29 cellular contexts compared by ENCODE assay signal in the genomic region with DNA sequence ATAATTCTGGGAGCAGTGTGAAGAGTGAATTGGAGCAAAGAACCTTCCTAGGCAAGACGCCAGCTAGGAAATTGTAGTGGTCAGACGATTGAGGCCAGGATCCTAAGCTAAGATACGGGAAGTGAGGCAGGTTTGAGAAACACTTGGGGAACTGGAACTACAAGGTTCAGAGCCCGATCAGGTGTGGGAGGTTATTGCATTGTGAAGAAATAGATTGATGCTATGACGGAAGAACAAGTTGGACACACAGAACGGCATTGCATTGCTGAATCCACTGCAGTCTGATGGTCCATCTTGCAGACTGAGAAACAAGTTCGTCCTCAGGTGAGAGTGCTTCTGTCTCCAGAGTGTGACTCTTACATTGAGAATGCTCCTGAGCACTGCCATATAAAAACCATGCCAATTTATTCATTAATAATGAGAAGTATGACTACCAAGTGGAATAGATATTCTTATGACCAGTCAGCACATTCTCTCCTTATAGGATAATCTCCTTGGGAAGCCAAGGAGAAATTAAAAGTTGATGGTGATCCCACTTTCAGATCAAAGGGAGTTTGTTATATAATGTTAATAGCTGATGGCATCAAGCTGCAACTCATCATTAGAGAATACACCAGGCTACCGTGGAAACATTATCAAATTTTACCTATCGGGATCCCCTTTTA. TPM values are rescaled to one million over a fixed set of nuclear protein-coding genes. Genes with fewer than 3 reads are reported as not detected.
DNase-seq lines count a peak whose midpoint lies in the region; ATAC-seq, FAIRE-seq and TF ChIP-seq lines count a peak whose summit lies in the region.
"Had no signal": no experiment of that assay in that cellular context is flagged by ENCODE, and none has a peak within 500 bp of the region (broad histone marks: within the 10 kb centered on the region; RNA-seq: fewer than 3 reads in every experiment).

No MANE protein-coding gene starts in this region.

- H3F3A ChIP-seq in PC-3 (ENCODE audit: low read length, unreplicated experiment): no peaks in the 10 kb centered on the region

- H3K4me3 ChIP-seq in A549 (no peak overlapping the region), PC-3 (ENCODE audit: low read length) (no peak overlapping the region), trophoblast cell (ENCODE audit: low read depth, low read length) (no peak overlapping the region)
- H3K4me3 ChIP-seq: GM12878, MG63, SK-N-MC had no signal

- CTCF ChIA-PET in A549 (lab: Yijun Ruan, JAX): interaction anchor here (1.0 kb wide), 1 partner anchor 31 kb away, joined by 4 read pairs; a partner anchor contains a TSS
- CTCF ChIA-PET in PC-3 (lab: Charles Lee): no interaction called here
- CTCF ChIA-PET in activated CD8-positive, alpha-beta T cell treated with anti-CD3 and anti-CD28 coated beads for 36 hours (lab: Charles Lee): no interaction called here

- no TSS peak for BruUV-seq in PC-3 (replicated peaks; lab: Mats Ljungman, UMichigan)

- no peak overlapping the region for H2BK12ac ChIP-seq in trophoblast cell (ENCODE audit: low read length)

- H2AK5ac ChIP-seq in trophoblast cell (ENCODE audit: low read length): no peak overlapping the region

- TF ChIP-seq POLR2A in A549 (IDR thresholded peaks at IDR 0.05; ENCODE audit: low read length) (no peak), GM12891 (IDR thresholded peaks at IDR 0.05; ENCODE audit: low read depth, low read length) (no peak)

- no peaks in the 10 kb centered on the region for H3K9me3 Mint-ChIP-seq in activated CD8-positive, alpha-beta T cell treated with anti-CD3 and anti-CD28 coated beads for 36 hours
- H3K9me3 Mint-ChIP-seq in natural killer cell: no peaks in the 10 kb centered on the region

- no peaks in the 10 kb centered on the region for H3K4me1 Mint-ChIP-seq in activated CD8-positive, alpha-beta T cell treated with anti-CD3 and anti-CD28 coated beads for 36 hours (ENCODE audit: low read depth)
- no peaks in the 10 kb centered on the region for H3K4me1 Mint-ChIP-seq in natural killer cell
- H3K4me1 Mint-ChIP-seq: CD4-positive, alpha-beta memory T cell had no signal

- H3K4me1 ChIP-seq in A549 (peaks cover 49% of the 10 kb centered on the region), PC-3 (ENCODE audit: insufficient read depth, low read length) (peaks cover 13% of the 10 kb centered on the region), trophoblast cell (ENCODE audit: control insufficient read depth in 1 of 2, insufficient read depth in 2 of 2, low read length in 2 of 2) (no peaks in the 10 kb centered on the region)
- H3K4me1 ChIP-seq: Caco-2 had no signal

- H3K27ac Mint-ChIP-seq in activated CD8-positive, alpha-beta T cell treated with anti-CD3 and anti-CD28 coated beads for 36 hours: no peak overlapping the region
- H3K27ac Mint-ChIP-seq in natural killer cell: no peak overlapping the region
- H3K27ac Mint-ChIP-seq: CD4-positive, alpha-beta memory T cell had no signal

- no peaks in the 10 kb centered on the region for H3K27me3 ChIP-seq in PC-3 (ENCODE audit: low read length)
- H3K27me3 ChIP-seq in trophoblast cell (ENCODE audit: insufficient read depth, low read length): no peaks in the 10 kb centered on the region
- H3K27me3 ChIP-seq: MG63 had no signal

- H3K27ac ChIP-seq in A549 (no peak overlapping the region), PC-3 (ENCODE audit: low read length) (no peak overlapping the region), trophoblast cell (ENCODE audit: low read depth, low read length) (no peak overlapping the region)
- H3K27ac ChIP-seq: RWPE1, SK-N-MC had no signal

- intact Hi-C loops in PC-3 (cut with micrococcal nuclease) (no loop called here), natural killer cell (cut with micrococcal nuclease) (no loop called here)
- intact Hi-C loops in activated CD8-positive, alpha-beta T cell treated with anti-CD3 and anti-CD28 coated beads for 36 hours (cut with micrococcal nuclease): no loop called here

- no peaks in the 10 kb centered on the region for H3K36me3 Mint-ChIP-seq in activated CD8-positive, alpha-beta T cell treated with anti-CD3 and anti-CD28 coated beads for 36 hours (ENCODE audit: low read depth)
- no peaks in the 10 kb centered on the region for H3K36me3 Mint-ChIP-seq in natural killer cell
- H3K36me3 Mint-ChIP-seq: CD4-positive, alpha-beta memory T cell had no signal

- H2BK120ac ChIP-seq in trophoblast cell (ENCODE audit: insufficient read depth, low read length, poor library complexity): no peak overlapping the region

- H4K12ac ChIP-seq in trophoblast cell (ENCODE audit: low read depth, low read length): no peak overlapping the region

- H4K20me1 ChIP-seq in PC-3 (ENCODE audit: low read length): peaks cover 7% of the 10 kb centered on the region

- H3K36me3 ChIP-seq in PC-3 (ENCODE audit: low read depth, low read length): peaks cover 5% of the 10 kb centered on the region; the same call in 1 of the 2 replicates
- H3K36me3 ChIP-seq in trophoblast cell (ENCODE audit: control insufficient read depth in 1 of 2, insufficient read depth in 2 of 2, low read length in 2 of 2): peaks cover 0 to 7% of the 10 kb centered on the region in 2 experiments

- POLR2A ChIA-PET in A549 (lab: Yijun Ruan, JAX): no interaction called here
- POLR2A ChIA-PET in PC-3 (lab: Charles Lee; ENCODE audit: unreplicated experiment): no interaction called here
- POLR2A ChIA-PET in activated CD8-positive, alpha-beta T cell treated with anti-CD3 and anti-CD28 coated beads for 36 hours (lab: Charles Lee): no interaction called here

- H3K4me2 ChIP-seq in A549 (no peak overlapping the region), PC-3 (ENCODE audit: low read length) (no peak overlapping the region), trophoblast cell (ENCODE audit: low read length) (no peak overlapping the region)

- H3K79me2 ChIP-seq in PC-3 (ENCODE audit: low read length) (peaks cover 14% of the 10 kb centered on the region), trophoblast cell (ENCODE audit: control insufficient read depth, insufficient read depth, low read length, poor library complexity) (no peaks in the 10 kb centered on the region)

- no peak overlapping the region for H3K4me3 Mint-ChIP-seq in activated CD8-positive, alpha-beta T cell treated with anti-CD3 and anti-CD28 coated beads for 36 hours
- H3K4me3 Mint-ChIP-seq in natural killer cell: no peak overlapping the region
- H3K4me3 Mint-ChIP-seq: CD4-positive, alpha-beta memory T cell had no signal

- no peak overlapping the region for H4K91ac ChIP-seq in trophoblast cell (ENCODE audit: low read depth, low read length)

- ATAC-seq in A549 (no peak), PC-3 (no peak), esophagus mucosa (peak; percentile 93), natural killer cell (no peak)
- ATAC-seq in activated CD8-positive, alpha-beta T cell treated with anti-CD3 and anti-CD28 coated beads for 36 hours: no peak
- ATAC-seq: GM12878, HCT116, Panc1 had no signal

- H2AFZ ChIP-seq in PC-3 (ENCODE audit: low read length) (no peak overlapping the region), trophoblast cell (ENCODE audit: insufficient read depth, low read length, poor library complexity) (no peak overlapping the region)

- no peaks in the 10 kb centered on the region for H3K9me2 ChIP-seq in PC-3 (replicated peaks; ENCODE audit: low read length)

- DNase-seq in A549 (ENCODE audit: low read depth in 1 of 2, low spot score in 1 of 2) (no peak), PC-3 (peak; percentile 17), trophoblast cell (peak; percentile 64 to 83), GM12891 (ENCODE audit: insufficient read length, low spot score) (no peak), foreskin melanocyte (no peak), natural killer cell (no peak)
- no peak for DNase-seq in activated CD8-positive, alpha-beta T cell treated with anti-CD3 and anti-CD28 coated beads for 36 hours
- DNase-seq: C1 segment of cervical spinal cord; Caco-2; CD4-positive, alpha-beta memory T cell; DMS 273 treated with DMSO at 0.1 percent for 48 hours; DMS79; EL; GDM1; KBM-7; MG63; NCI-H1417; NCI-H1694 treated with DMSO at 0.1 percent for 48 hours; NCI-H2081; NCI-H2227 treated with DMSO at 0.1 percent for 48 hours; NCI-H526 treated with DMSO at 0.1 percent for 48 hours; SHP77 had no signal

- H2BK5ac ChIP-seq in trophoblast cell (ENCODE audit: low read depth, low read length, poor library complexity): no peak overlapping the region

- FAIRE-seq in A549 (lab: Jason Lieb, UNC) (no peak), GM12891 (lab: Jason Lieb, UNC) (no peak)
- FAIRE-seq: GM12878, H1 had no signal

- H3K9ac ChIP-seq in PC-3 (ENCODE audit: low read length) (no peak overlapping the region), trophoblast cell (ENCODE audit: low read length) (no peak overlapping the region)

- H3K27me3 Mint-ChIP-seq in activated CD8-positive, alpha-beta T cell treated with anti-CD3 and anti-CD28 coated beads for 36 hours: peaks cover 34% of the 10 kb centered on the region
- peaks cover 14 to 37% of the 10 kb centered on the region in 2 donors for H3K27me3 Mint-ChIP-seq in natural killer cell (ENCODE audit: low read depth in 2 of 2)

- no peaks in the 10 kb centered on the region for H3K9me3 ChIP-seq in A549
- H3K9me3 ChIP-seq in PC-3 (ENCODE audit: low read length): no peaks in the 10 kb centered on the region
- H3K9me3 ChIP-seq in trophoblast cell (ENCODE audit: insufficient read depth, low read depth, low read length): no peaks in the 10 kb centered on the region
- H3K9me3 ChIP-seq: Caco-2, MG63 had no signal

- no peak overlapping the region for H3K18ac ChIP-seq in trophoblast cell (ENCODE audit: low read length)

- no peak overlapping the region for H3K23ac ChIP-seq in trophoblast cell (ENCODE audit: low read length)

- TF ChIP-seq CTCF in A549 (IDR thresholded peaks at IDR 0.05): no peak
- no peak for TF ChIP-seq CTCF in PC-3 (conservative IDR thresholded peaks at IDR 0.05; ENCODE audit: low read depth, low read length)
- TF ChIP-seq CTCF in activated CD8-positive, alpha-beta T cell treated with anti-CD3 and anti-CD28 coated beads for 36 hours (IDR thresholded peaks at IDR 0.05): no peak
- no peak for TF ChIP-seq CTCF in natural killer cell (IDR thresholded peaks at IDR 0.05)

- H3K14ac ChIP-seq in trophoblast cell (ENCODE audit: low read length): no peak overlapping the region

- H4K8ac ChIP-seq in trophoblast cell (ENCODE audit: low read depth, low read length): no peak overlapping the region

- WGBS in A549 (ENCODE audit: missing lambda C conversion rate): 91% methylated on average over 9 of the region's 9 CpGs
- WGBS in trophoblast cell (ENCODE audit: extremely low coverage, insufficient coverage, insufficient read length): no CpG with 5 or more reads among the region's 9 CpGs

- no peaks in the 10 kb centered on the region for H3K79me1 ChIP-seq in trophoblast cell (ENCODE audit: low read length)

- TF ChIP-seq RAD21 in A549 (conservative IDR thresholded peaks at IDR 0.05 in 1 of 2, IDR thresholded peaks at IDR 0.05 in 1 of 2): no peak

- no peak for TF ChIP-seq EP300 in A549 (IDR thresholded peaks at IDR 0.05)

- H3K4ac ChIP-seq in trophoblast cell (ENCODE audit: low read depth, low read length): no peak overlapping the region

RNA-seq across cellular contexts. Expression of a gene that starts 30.9 kb away (rescaled TPM):
- polyA plus RNA-seq in A549 (2011; rRNA removed): 150 and 161 TPM in 2 replicates
- 122 and 157 TPM in 2 replicates for polyA plus RNA-seq in A549 (2012; cell fraction: cytosol; rRNA removed)
- polyA plus RNA-seq in A549 (2012; cell fraction: nucleus; rRNA removed): 116 and 163 TPM in 2 replicates
- 192 to 194 TPM (median 192 TPM) in 3 replicates for polyA plus RNA-seq in A549 (2017; fragmentation: RNase III; extraction: RNeasy Plus Mini Kit Qiagen cat#74134 plus additional on column Dnase treatment)
- polyA minus RNA-seq in A549 (2011; rRNA and poly(A)+ RNA removed): 99.9 and 120 TPM in 2 replicates
- 31.1 and 31.2 TPM in 2 replicates for total RNA-seq in PC-3 (2014; rRNA removed)
- total RNA-seq in esophagus mucosa: 13.9 TPM
- 23.0 and 24.3 TPM in 2 replicates for polyA plus RNA-seq in trophoblast cell (2013)
- not detected for polyA plus RNA-seq in GM12891 (2012; ENCODE audit: low read depth, missing spikeins)
- total RNA-seq in activated CD8-positive, alpha-beta T cell treated with anti-CD3 and anti-CD28 coated beads for 36 hours: under 1 TPM; 0.05 to 0.09 TPM
- not detected for total RNA-seq in natural killer cell
- polyA plus RNA-seq: CD4-positive, alpha-beta memory T cell had no signal

Comparison
In these comparisons a context has a peak if more than half of its experiments do, and no peak if none do; other contexts are left out.
1. DNase-seq: peak in PC-3 (single experiment) and trophoblast cell (2 of 2); none in A549 (0 of 2), GM12891 (single experiment), activated CD8-positive, alpha-beta T cell treated with anti-CD3 and anti-CD28 coated beads for 36 hours (single experiment), foreskin melanocyte (single experiment) and natural killer cell (single experiment).
2. RNA of a gene that starts 30.9 kb away (total RNA-seq): 31.1 to 31.2 TPM in PC-3 and 13.9 TPM in esophagus mucosa (single experiment); 0.05 to 0.09 TPM in activated CD8-positive, alpha-beta T cell treated with anti-CD3 and anti-CD28 coated beads for 36 hours and not detected in natural killer cell; every median in the first group is over 10 times any median in the second.